ENCODE assay signal across 1 cellular context in the genomic region with DNA sequence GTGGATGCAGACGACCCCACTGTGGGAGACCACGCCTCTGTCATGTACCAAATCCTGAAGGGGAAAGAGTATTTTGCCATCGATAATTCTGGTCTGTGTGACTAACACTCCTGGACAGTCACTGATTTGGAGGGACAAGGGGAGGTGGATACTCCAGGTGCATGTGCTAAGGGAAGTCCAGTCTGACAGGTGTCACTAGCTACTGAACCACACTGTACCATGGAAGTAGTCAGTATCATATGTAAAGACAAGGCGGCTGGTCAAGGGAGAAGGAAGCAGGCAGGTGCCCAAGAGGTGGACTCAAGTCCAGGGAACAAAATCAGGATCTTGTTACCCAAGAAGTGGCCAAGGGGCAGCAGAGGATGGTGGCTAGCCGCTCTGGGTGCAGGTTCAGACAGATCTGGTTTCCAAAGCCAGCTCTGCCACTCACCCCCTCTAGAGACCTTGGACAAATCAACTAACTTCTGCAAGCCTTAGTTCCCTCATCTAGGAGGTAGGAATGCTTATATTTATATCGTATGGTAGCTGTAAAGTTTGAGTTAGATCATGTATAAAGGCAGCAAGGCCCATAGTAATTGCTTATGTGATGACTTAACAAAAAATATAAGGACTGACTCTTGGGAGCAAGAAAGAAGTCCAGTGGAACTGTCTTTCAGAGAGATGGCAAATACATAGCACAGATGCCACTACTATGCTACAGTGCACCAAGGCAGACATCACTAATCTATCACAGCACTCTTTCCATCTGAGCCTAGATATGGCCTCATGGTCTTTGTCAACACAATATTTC.
TF ChIP-seq lines count a peak whose summit lies in the region.

No MANE protein-coding gene starts in this region.

TF ChIP-seq in K562, 482 proteins besides CTCF, POLR2A, EP300 and RAD21 (continued from another document):
- TF ChIP-seq CREM (IDR thresholded peaks at IDR 0.05; ENCODE audit: low read depth) = no peak
